In the genomic region with DNA sequence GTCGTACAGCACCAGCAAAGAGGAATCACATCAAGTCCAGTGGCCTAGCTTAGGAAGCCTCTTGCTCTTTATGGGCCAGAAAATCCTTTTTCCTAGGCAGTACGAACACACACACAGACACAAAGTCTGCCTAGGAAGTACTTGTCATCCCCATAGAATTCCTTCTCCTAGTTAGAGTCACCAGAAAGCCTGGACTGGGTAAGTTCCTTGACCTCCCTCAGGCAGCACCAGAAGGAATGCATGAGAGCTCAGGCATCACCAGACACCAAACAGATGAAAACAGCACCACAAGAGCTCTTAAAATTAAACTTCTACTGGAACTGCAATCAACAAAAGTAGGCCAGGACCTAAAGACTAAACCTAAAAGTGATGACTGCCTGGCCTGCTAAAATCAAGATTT, we compare ENCODE assay signal across 10 cellular contexts.
"Had no signal": no experiment of that assay in that cellular context is flagged by ENCODE, and none has a peak within 500 bp of the region (broad histone marks: within the 10 kb centered on the region; RNA-seq: fewer than 3 reads in every experiment).

No MANE protein-coding gene starts in this region.

- DNase-seq: activated CD4-positive, alpha-beta T cell treated with anti-CD3 and anti-CD28 coated beads, Interleukin-2, amount 50 U/mL, for 1 hour; activated naive CD4-positive, alpha-beta T cell treated with anti-CD3 and anti-CD28 coated beads, Interleukin-2, amount 50 U/mL, for 16 hours; body of pancreas; dermis blood vessel endothelial cell; left lung; T-helper 17 cell had no signal

- H3K27me3 ChIP-seq: body of pancreas, left lung, tibial nerve had no signal

- H3K27ac ChIP-seq: body of pancreas, left lung, tibial nerve had no signal

- H3K4me3 ChIP-seq: body of pancreas, left lung, tibial nerve had no signal

- ATAC-seq: body of pancreas; left lung; stimulated activated effector memory CD8-positive, alpha-beta T cell treated with anti-CD3 and anti-CD28 coated beads, Interleukin-12 subunit alpha, Interleukin-12 subunit beta, amount 100 ng/mL, for 72 hours; T-helper 17 cell had no signal

- H3K36me3 ChIP-seq: left lung, tibial nerve had no signal

- H3K9me3 ChIP-seq: body of pancreas, left lung, tibial nerve had no signal

- FAIRE-seq: islet of Langerhans, TTC549 had no signal

- H3K4me1 ChIP-seq: body of pancreas, left lung, tibial nerve had no signal
